In the genomic region with DNA sequence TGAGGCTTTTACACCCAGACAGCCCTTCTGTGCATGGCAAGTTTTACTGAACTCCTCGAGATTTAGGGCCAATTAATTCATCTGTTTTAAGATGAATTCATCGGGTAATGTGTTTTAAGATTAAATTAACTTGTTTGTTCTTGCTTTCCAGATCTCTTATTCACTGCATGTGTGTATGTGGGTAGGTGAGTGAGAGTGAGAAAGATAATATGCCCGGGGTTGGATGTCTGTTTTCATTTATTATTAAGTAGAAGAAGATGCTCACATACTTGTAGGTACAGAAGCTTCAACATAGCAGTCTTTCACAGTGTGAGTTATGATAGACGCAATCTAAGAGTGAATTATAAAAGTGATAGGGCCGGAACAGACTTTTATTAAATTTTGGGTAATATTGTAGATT, we compare ENCODE assay signal across 8 cellular contexts.
"Had no signal": no experiment of that assay in that cellular context is flagged by ENCODE, and none has a peak within 500 bp of the region (broad histone marks: within the 10 kb centered on the region; RNA-seq: fewer than 3 reads in every experiment).

No MANE protein-coding gene starts in this region.

- H3K9ac ChIP-seq: GM23248 had no signal

- H3K4me3 Mint-ChIP-seq: HFFc6, IgD-negative memory B cell had no signal

- H3K27me3 Mint-ChIP-seq: IgD-negative memory B cell had no signal

- H3K36me3 ChIP-seq: HAP-1 had no signal

- H3K4me3 ChIP-seq: GM23248, HAP-1 had no signal

- H3K27ac ChIP-seq: GM23248 had no signal

- ATAC-seq: HCT116 had no signal

- H3K9me3 Mint-ChIP-seq: HFFc6, IgD-negative memory B cell had no signal

- H3K9me3 ChIP-seq: HAP-1 had no signal

- DNase-seq: GM23248, GOT3, H7, HFFc6, KBM-7 had no signal

- H3K27ac Mint-ChIP-seq: HFFc6, IgD-negative memory B cell had no signal

- H2AFZ ChIP-seq: GM23248 had no signal
